In the genomic region with DNA sequence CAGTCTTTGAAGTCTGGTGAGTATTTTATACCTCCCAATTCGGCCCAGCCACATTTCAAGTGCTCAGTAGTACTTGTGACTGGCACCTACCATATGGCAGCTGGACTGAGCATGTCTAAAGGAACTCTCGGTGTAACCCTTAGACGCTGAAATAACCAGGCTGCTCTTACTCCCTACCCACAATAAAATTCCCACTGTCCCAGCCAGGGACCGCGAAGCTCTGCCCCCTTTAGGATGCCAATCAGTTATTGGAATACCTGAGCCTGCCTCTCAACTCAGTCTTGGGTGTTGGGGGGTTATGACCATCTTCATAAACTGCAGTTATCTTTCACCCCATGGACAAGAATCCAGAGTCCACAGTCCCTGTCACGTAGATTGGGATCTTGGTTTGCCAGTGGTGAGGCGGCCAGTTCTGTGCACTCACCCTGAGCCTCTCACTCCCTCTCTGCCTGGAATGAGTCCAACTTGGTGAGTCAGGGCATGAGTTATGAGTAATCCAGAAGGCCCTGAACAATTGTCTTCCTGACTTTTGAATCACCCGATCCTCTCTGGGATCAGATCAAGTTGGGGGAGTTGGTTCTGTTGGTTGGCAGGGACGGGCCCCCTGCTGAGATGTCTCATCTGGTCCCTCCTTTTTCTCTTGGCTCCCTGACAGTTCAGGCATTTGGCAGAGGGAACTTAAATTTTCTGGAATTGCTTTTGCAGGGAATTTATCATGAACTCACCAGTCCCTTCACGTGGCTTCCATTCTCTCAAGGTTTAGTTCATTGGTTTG, we compare ENCODE assay signal across 1 cellular context.
TF ChIP-seq lines count a peak whose summit lies in the region.

No MANE protein-coding gene starts in this region.

TF ChIP-seq in K562, 482 proteins besides CTCF, POLR2A, EP300 and RAD21 (continued from another document):
- TF ChIP-seq, protein P1, sequence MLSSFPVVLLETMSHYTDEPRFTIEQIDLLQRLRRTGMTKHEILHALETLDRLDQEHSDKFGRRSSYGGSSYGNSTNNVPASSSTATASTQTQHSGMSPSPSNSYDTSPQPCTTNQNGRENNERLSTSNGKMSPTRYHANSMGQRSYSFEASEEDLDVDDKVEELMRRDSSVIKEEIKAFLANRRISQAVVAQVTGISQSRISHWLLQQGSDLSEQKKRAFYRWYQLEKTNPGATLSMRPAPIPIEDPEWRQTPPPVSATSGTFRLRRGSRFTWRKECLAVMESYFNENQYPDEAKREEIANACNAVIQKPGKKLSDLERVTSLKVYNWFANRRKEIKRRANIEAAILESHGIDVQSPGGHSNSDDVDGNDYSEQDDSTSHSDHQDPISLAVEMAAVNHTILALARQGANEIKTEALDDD (IDR thresholded peaks at IDR 0.05): peak; percentile 50; the same call in 1 of the 2 replicates
- TF ChIP-seq MECOM (CRISPR knock-in tag; IDR thresholded peaks at IDR 0.05) (no peak), BHLHE40 (IDR thresholded peaks at IDR 0.05; ENCODE audit: low read length) (peak; percentile 17; the same call in 1 of the 2 replicates), KAT8 (IDR thresholded peaks at IDR 0.05; ENCODE audit: low read depth) (no peak), ZC3H4 (CRISPR knock-in tag; IDR thresholded peaks at IDR 0.05; ENCODE audit: borderline replicate concordance) (no peak), ZNF79 (CRISPR knock-in tag; IDR thresholded peaks at IDR 0.05; ENCODE audit: low read depth) (no peak), MED1 (CRISPR knock-in tag; IDR thresholded peaks at IDR 0.05; ENCODE audit: borderline replicate concordance) (no peak), ARID1B (IDR thresholded peaks at IDR 0.05) (peak; percentile 72), HSF4 (CRISPR knock-in tag; IDR thresholded peaks at IDR 0.05; ENCODE audit: borderline replicate concordance) (no peak), MBD2 (IDR thresholded peaks at IDR 0.05; ENCODE audit: borderline replicate concordance, low read depth) (no peak), ZNF24 (IDR thresholded peaks at IDR 0.05) (no peak), ZNF830 (CRISPR knock-in tag; IDR thresholded peaks at IDR 0.05) (no peak), POLR2G (IDR thresholded peaks at IDR 0.05; ENCODE audit: low read depth, low read length) (no peak), RB1 (IDR thresholded peaks at IDR 0.05; ENCODE audit: low read depth) (no peak), MEF2A (IDR thresholded peaks at IDR 0.05; ENCODE audit: control insufficient read depth, low read depth, low read length) (no peak), SMARCE1 (IDR thresholded peaks at IDR 0.05) (peak; percentile 72), ZNF75A (CRISPR knock-in tag; IDR thresholded peaks at IDR 0.05) (no peak), RBM14 (IDR thresholded peaks at IDR 0.05; ENCODE audit: borderline replicate concordance, insufficient read depth, low read depth, low read length) (no peak)
- TF ChIP-seq, protein P2, sequence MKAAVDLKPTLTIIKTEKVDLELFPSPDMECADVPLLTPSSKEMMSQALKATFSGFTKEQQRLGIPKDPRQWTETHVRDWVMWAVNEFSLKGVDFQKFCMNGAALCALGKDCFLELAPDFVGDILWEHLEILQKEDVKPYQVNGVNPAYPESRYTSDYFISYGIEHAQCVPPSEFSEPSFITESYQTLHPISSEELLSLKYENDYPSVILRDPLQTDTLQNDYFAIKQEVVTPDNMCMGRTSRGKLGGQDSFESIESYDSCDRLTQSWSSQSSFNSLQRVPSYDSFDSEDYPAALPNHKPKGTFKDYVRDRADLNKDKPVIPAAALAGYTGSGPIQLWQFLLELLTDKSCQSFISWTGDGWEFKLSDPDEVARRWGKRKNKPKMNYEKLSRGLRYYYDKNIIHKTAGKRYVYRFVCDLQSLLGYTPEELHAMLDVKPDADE (conservative IDR thresholded peaks at IDR 0.05; ENCODE audit: control insufficient read depth, low read depth, low read length): no peak
- TF ChIP-seq, protein P3, sequence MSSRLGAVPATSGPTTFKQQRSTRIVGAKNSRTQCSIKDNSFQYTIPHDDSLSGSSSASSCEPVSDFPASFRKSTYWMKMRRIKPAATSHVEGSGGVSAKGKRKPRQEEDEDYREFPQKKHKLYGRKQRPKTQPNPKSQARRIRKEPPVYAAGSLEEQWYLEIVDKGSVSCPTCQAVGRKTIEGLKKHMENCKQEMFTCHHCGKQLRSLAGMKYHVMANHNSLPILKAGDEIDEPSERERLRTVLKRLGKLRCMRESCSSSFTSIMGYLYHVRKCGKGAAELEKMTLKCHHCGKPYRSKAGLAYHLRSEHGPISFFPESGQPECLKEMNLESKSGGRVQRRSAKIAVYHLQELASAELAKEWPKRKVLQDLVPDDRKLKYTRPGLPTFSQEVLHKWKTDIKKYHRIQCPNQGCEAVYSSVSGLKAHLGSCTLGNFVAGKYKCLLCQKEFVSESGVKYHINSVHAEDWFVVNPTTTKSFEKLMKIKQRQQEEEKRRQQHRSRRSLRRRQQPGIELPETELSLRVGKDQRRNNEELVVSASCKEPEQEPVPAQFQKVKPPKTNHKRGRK (tag; IDR thresholded peaks at IDR 0.05): no peak
- TF ChIP-seq, protein P4, sequence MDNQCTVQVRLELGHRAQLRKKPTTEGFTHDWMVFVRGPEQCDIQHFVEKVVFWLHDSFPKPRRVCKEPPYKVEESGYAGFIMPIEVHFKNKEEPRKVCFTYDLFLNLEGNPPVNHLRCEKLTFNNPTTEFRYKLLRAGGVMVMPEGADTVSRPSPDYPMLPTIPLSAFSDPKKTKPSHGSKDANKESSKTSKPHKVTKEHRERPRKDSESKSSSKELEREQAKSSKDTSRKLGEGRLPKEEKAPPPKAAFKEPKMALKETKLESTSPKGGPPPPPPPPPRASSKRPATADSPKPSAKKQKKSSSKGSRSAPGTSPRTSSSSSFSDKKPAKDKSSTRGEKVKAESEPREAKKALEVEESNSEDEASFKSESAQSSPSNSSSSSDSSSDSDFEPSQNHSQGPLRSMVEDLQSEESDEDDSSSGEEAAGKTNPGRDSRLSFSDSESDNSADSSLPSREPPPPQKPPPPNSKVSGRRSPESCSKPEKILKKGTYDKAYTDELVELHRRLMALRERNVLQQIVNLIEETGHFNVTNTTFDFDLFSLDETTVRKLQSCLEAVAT (IDR thresholded peaks at IDR 0.05): no peak
- TF ChIP-seq, protein P5, sequence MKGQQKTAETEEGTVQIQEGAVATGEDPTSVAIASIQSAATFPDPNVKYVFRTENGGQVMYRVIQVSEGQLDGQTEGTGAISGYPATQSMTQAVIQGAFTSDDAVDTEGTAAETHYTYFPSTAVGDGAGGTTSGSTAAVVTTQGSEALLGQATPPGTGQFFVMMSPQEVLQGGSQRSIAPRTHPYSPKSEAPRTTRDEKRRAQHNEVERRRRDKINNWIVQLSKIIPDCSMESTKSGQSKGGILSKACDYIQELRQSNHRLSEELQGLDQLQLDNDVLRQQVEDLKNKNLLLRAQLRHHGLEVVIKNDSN (CRISPR knock-in tag; IDR thresholded peaks at IDR 0.05): no peak
- TF ChIP-seq, protein P6, sequence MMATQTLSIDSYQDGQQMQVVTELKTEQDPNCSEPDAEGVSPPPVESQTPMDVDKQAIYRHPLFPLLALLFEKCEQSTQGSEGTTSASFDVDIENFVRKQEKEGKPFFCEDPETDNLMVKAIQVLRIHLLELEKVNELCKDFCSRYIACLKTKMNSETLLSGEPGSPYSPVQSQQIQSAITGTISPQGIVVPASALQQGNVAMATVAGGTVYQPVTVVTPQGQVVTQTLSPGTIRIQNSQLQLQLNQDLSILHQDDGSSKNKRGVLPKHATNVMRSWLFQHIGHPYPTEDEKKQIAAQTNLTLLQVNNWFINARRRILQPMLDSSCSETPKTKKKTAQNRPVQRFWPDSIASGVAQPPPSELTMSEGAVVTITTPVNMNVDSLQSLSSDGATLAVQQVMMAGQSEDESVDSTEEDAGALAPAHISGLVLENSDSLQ (IDR thresholded peaks at IDR 0.05): 0 out of 2 replicates have a peak, but pooled peaks have one; percentile 30
- TF ChIP-seq, protein P7, sequence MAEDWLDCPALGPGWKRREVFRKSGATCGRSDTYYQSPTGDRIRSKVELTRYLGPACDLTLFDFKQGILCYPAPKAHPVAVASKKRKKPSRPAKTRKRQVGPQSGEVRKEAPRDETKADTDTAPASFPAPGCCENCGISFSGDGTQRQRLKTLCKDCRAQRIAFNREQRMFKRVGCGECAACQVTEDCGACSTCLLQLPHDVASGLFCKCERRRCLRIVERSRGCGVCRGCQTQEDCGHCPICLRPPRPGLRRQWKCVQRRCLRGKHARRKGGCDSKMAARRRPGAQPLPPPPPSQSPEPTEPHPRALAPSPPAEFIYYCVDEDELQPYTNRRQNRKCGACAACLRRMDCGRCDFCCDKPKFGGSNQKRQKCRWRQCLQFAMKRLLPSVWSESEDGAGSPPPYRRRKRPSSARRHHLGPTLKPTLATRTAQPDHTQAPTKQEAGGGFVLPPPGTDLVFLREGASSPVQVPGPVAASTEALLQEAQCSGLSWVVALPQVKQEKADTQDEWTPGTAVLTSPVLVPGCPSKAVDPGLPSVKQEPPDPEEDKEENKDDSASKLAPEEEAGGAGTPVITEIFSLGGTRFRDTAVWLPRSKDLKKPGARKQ (CRISPR knock-in tag; IDR thresholded peaks at IDR 0.05): no peak
- TF ChIP-seq, protein P8, sequence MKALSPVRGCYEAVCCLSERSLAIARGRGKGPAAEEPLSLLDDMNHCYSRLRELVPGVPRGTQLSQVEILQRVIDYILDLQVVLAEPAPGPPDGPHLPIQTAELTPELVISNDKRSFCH (CRISPR knock-in tag; IDR thresholded peaks at IDR 0.05): no peak
- TF ChIP-seq, protein P8 (tag; IDR thresholded peaks at IDR 0.05): no peak
- TF ChIP-seq, protein P9, sequence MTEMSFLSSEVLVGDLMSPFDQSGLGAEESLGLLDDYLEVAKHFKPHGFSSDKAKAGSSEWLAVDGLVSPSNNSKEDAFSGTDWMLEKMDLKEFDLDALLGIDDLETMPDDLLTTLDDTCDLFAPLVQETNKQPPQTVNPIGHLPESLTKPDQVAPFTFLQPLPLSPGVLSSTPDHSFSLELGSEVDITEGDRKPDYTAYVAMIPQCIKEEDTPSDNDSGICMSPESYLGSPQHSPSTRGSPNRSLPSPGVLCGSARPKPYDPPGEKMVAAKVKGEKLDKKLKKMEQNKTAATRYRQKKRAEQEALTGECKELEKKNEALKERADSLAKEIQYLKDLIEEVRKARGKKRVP (CRISPR knock-in tag; IDR thresholded peaks at IDR 0.05): no peak
- TF ChIP-seq, protein P10, sequence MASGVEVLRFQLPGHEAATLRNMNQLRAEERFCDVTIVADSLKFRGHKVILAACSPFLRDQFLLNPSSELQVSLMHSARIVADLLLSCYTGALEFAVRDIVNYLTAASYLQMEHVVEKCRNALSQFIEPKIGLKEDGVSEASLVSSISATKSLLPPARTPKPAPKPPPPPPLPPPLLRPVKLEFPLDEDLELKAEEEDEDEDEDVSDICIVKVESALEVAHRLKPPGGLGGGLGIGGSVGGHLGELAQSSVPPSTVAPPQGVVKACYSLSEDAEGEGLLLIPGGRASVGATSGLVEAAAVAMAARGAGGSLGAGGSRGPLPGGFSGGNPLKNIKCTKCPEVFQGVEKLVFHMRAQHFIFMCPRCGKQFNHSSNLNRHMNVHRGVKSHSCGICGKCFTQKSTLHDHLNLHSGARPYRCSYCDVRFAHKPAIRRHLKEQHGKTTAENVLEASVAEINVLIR (CRISPR knock-in tag; IDR thresholded peaks at IDR 0.05): no peak
